16 cellular contexts compared by ENCODE assay signal in the genomic region with DNA sequence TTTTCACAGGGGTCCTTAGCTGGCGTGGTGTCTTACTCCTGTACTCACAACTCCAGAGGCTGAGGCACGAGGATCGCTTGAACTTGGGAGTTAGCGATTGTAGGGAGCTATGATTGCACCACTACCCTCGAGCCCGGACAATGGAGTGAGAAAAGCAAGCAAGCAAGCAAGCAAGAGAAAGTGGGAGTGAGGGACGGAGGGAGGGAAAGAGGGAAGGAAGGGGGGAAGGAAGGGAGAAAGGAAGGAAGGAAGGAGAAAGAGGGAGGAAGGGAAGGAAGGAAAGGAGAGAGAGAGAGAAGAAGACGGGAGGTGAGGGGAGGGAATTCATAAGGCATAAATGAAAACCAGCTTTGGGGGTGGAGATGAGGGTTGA.
DNase-seq lines count a peak whose midpoint lies in the region; ATAC-seq and TF ChIP-seq lines count a peak whose summit lies in the region.
"Had no signal": no experiment of that assay in that cellular context is flagged by ENCODE, and none has a peak within 500 bp of the region (broad histone marks: within the 10 kb centered on the region; RNA-seq: fewer than 3 reads in every experiment).

No MANE protein-coding gene starts in this region.

- WGBS in HUES64 = 4% methylated on average over 8 of the region's 8 CpGs

- H3K9me3 ChIP-seq in HUES64 (ENCODE audit: insufficient read depth, low read depth, low read length) = no peaks in the 10 kb centered on the region

- H3K27me3 Mint-ChIP-seq in activated naive CD8-positive, alpha-beta T cell treated with anti-CD3 and anti-CD28 coated beads, Interleukin-2, amount 10 ng/mL, durations not matched to agents 7 days and 5 days = peaks cover 64% of the 10 kb centered on the region
- H3K27me3 Mint-ChIP-seq in activated naive CD8-positive, alpha-beta T cell treated with anti-CD3 and anti-CD28 coated beads for 36 hours = peaks cover 94% of the 10 kb centered on the region
- H3K27me3 Mint-ChIP-seq in WTC11 (ENCODE audit: low read depth) (peaks cover 59% of the 10 kb centered on the region), immature natural killer cell (ENCODE audit: low read depth in 3 of 3) (peaks cover 23 to 49% (median 25%) of the 10 kb centered on the region in 3 donors)

- H3K9me3 Mint-ChIP-seq in activated naive CD8-positive, alpha-beta T cell treated with anti-CD3 and anti-CD28 coated beads, Interleukin-2, amount 10 ng/mL, durations not matched to agents 7 days and 5 days = peaks cover 4% of the 10 kb centered on the region
- peaks cover 16% of the 10 kb centered on the region for H3K9me3 Mint-ChIP-seq in activated naive CD8-positive, alpha-beta T cell treated with anti-CD3 and anti-CD28 coated beads for 36 hours
- no peaks in the 10 kb centered on the region for H3K9me3 Mint-ChIP-seq in WTC11
- peaks cover 4 to 32% (median 11%) of the 10 kb centered on the region in 6 donors for H3K9me3 Mint-ChIP-seq in immature natural killer cell
- H3K9me3 Mint-ChIP-seq: type B pancreatic cell had no signal

- H3K27ac Mint-ChIP-seq in activated naive CD8-positive, alpha-beta T cell treated with anti-CD3 and anti-CD28 coated beads, Interleukin-2, amount 10 ng/mL, durations not matched to agents 7 days and 5 days = no peak overlapping the region
- H3K27ac Mint-ChIP-seq in activated naive CD8-positive, alpha-beta T cell treated with anti-CD3 and anti-CD28 coated beads for 36 hours = no peak overlapping the region
- H3K27ac Mint-ChIP-seq in WTC11 (no peak overlapping the region), immature natural killer cell (no peak overlapping the region)
- H3K27ac Mint-ChIP-seq: type B pancreatic cell had no signal

- no peak for TF ChIP-seq CTCF in WTC11 (IDR thresholded peaks at IDR 0.05)

- H3K4me3 Mint-ChIP-seq in activated naive CD8-positive, alpha-beta T cell treated with anti-CD3 and anti-CD28 coated beads, Interleukin-2, amount 10 ng/mL, durations not matched to agents 7 days and 5 days = peak overlapping the region; percentile 50
- H3K4me3 Mint-ChIP-seq in activated naive CD8-positive, alpha-beta T cell treated with anti-CD3 and anti-CD28 coated beads for 36 hours = no peak overlapping the region
- H3K4me3 Mint-ChIP-seq in WTC11 (peak overlapping the region; percentile 86), immature natural killer cell (no peak overlapping the region)
- H3K4me3 Mint-ChIP-seq: type B pancreatic cell had no signal

- ATAC-seq in activated naive CD8-positive, alpha-beta T cell treated with anti-CD3 and anti-CD28 coated beads, Interleukin-2, amount 10 ng/mL, durations not matched to agents 7 days and 5 days (ENCODE audit: low read depth) = no peak
- ATAC-seq in WTC11 (peak; percentile 14), HG03378 (IDR thresholded peaks at IDR 0.05; ENCODE audit: unreplicated experiment) (no peak), GM21717 (IDR thresholded peaks at IDR 0.05; ENCODE audit: unreplicated experiment) (no peak)

- CTCF ChIA-PET in WTC11 (lab: Charles Lee) = interaction anchor here (1.1 kb wide), 2 partner anchors 14 to 75 kb away, joined by 3 read pairs; no protein-coding TSS in a partner anchor

- H3K36me3 Mint-ChIP-seq in activated naive CD8-positive, alpha-beta T cell treated with anti-CD3 and anti-CD28 coated beads, Interleukin-2, amount 10 ng/mL, durations not matched to agents 7 days and 5 days = no peaks in the 10 kb centered on the region
- H3K36me3 Mint-ChIP-seq in activated naive CD8-positive, alpha-beta T cell treated with anti-CD3 and anti-CD28 coated beads for 36 hours = peaks cover 6% of the 10 kb centered on the region
- H3K36me3 Mint-ChIP-seq in WTC11 = no peaks in the 10 kb centered on the region
- H3K36me3 Mint-ChIP-seq in immature natural killer cell = peaks cover 0 to 3% (median 0%) of the 10 kb centered on the region in 3 donors
- H3K36me3 Mint-ChIP-seq: type B pancreatic cell had no signal

- 0 out of 2 replicates have a peak, but pooled peaks cover 3% of the 10 kb centered on the region for H3K4me1 ChIP-seq in HUES64 (ENCODE audit: insufficient read depth, low read length)

- H3K4me1 Mint-ChIP-seq in activated naive CD8-positive, alpha-beta T cell treated with anti-CD3 and anti-CD28 coated beads, Interleukin-2, amount 10 ng/mL, durations not matched to agents 7 days and 5 days = peaks cover 16% of the 10 kb centered on the region
- peaks cover 16% of the 10 kb centered on the region for H3K4me1 Mint-ChIP-seq in activated naive CD8-positive, alpha-beta T cell treated with anti-CD3 and anti-CD28 coated beads for 36 hours
- H3K4me1 Mint-ChIP-seq in WTC11 (peaks cover 4% of the 10 kb centered on the region), immature natural killer cell (no peaks in the 10 kb centered on the region)

- H3K36me3 ChIP-seq in HUES64 (ENCODE audit: insufficient read depth, low read length) = no peaks in the 10 kb centered on the region
- H3K36me3 ChIP-seq: brain microvascular endothelial cell had no signal

- POLR2A ChIA-PET in activated naive CD8-positive, alpha-beta T cell treated with anti-CD3 and anti-CD28 coated beads, Interleukin-2, amount 10 ng/mL, durations not matched to agents 7 days and 5 days (lab: Charles Lee) = interaction anchor here (0.6 kb wide), 1 partner anchor 27 kb away, joined by 4 read pairs; no protein-coding TSS in a partner anchor
- POLR2A ChIA-PET in WTC11 (lab: Charles Lee) = no interaction called here

- H3K4me3 ChIP-seq in HUES64 (ENCODE audit: low read length) = peak overlapping the region; percentile 64
- peak overlapping the region; percentile 12 for H3K4me3 ChIP-seq in skeletal muscle cell (ENCODE audit: low read depth, low read length)

- no peak overlapping the region for H3K27ac ChIP-seq in HUES64 (ENCODE audit: low read depth, low read length)
- H3K27ac ChIP-seq: brain microvascular endothelial cell, foreskin keratinocyte had no signal

- H3K27me3 ChIP-seq in HUES64 (ENCODE audit: insufficient read depth, low read length) = peaks cover 64% of the 10 kb centered on the region
- H3K27me3 ChIP-seq: brain microvascular endothelial cell had no signal

- no peak for DNase-seq in activated naive CD8-positive, alpha-beta T cell treated with anti-CD3 and anti-CD28 coated beads, Interleukin-2, amount 10 ng/mL, durations not matched to agents 7 days and 5 days
- no peak for DNase-seq in activated naive CD8-positive, alpha-beta T cell treated with anti-CD3 and anti-CD28 coated beads for 36 hours
- DNase-seq in WTC11 (ENCODE audit: low spot score) (no peak), skeletal muscle cell (ENCODE audit: low read depth) (no peak), immature natural killer cell (no peak)
- DNase-seq: activated CD8-positive, alpha-beta memory T cell treated with anti-CD3 and anti-CD28 coated beads for 24 hours; activated effector memory CD4-positive, alpha-beta T cell treated with anti-CD3 and anti-CD28 coated beads, Interleukin-2, amount 50 U/mL, for 16 hours; effector CD4-positive, alpha-beta T cell; islet precursor cell; T-helper 9 cell had no signal

- H3K9ac ChIP-seq in HUES64 (ENCODE audit: low read depth, low read length) = no peak overlapping the region

TF ChIP-seq in WTC11, 78 proteins besides CTCF, POLR2A, EP300 and RAD21 (continues in another document):
- no peak for TF ChIP-seq NFE2L1 (CRISPR knock-in tag; IDR thresholded peaks at IDR 0.05)
- TF ChIP-seq, protein P1, sequence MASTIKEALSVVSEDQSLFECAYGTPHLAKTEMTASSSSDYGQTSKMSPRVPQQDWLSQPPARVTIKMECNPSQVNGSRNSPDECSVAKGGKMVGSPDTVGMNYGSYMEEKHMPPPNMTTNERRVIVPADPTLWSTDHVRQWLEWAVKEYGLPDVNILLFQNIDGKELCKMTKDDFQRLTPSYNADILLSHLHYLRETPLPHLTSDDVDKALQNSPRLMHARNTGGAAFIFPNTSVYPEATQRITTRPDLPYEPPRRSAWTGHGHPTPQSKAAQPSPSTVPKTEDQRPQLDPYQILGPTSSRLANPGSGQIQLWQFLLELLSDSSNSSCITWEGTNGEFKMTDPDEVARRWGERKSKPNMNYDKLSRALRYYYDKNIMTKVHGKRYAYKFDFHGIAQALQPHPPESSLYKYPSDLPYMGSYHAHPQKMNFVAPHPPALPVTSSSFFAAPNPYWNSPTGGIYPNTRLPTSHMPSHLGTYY (CRISPR knock-in tag; IDR thresholded peaks at IDR 0.05) = no peak
- no peak for TF ChIP-seq NR2C2 (CRISPR knock-in tag; IDR thresholded peaks at IDR 0.05)
- no peak for TF ChIP-seq FOXK1 (CRISPR knock-in tag; IDR thresholded peaks at IDR 0.05)
- TF ChIP-seq ZNF396 (CRISPR knock-in tag; IDR thresholded peaks at IDR 0.05; ENCODE audit: borderline replicate concordance) = no peak
- no peak for TF ChIP-seq TEAD1 (CRISPR knock-in tag; IDR thresholded peaks at IDR 0.05)
- TF ChIP-seq, protein P2, sequence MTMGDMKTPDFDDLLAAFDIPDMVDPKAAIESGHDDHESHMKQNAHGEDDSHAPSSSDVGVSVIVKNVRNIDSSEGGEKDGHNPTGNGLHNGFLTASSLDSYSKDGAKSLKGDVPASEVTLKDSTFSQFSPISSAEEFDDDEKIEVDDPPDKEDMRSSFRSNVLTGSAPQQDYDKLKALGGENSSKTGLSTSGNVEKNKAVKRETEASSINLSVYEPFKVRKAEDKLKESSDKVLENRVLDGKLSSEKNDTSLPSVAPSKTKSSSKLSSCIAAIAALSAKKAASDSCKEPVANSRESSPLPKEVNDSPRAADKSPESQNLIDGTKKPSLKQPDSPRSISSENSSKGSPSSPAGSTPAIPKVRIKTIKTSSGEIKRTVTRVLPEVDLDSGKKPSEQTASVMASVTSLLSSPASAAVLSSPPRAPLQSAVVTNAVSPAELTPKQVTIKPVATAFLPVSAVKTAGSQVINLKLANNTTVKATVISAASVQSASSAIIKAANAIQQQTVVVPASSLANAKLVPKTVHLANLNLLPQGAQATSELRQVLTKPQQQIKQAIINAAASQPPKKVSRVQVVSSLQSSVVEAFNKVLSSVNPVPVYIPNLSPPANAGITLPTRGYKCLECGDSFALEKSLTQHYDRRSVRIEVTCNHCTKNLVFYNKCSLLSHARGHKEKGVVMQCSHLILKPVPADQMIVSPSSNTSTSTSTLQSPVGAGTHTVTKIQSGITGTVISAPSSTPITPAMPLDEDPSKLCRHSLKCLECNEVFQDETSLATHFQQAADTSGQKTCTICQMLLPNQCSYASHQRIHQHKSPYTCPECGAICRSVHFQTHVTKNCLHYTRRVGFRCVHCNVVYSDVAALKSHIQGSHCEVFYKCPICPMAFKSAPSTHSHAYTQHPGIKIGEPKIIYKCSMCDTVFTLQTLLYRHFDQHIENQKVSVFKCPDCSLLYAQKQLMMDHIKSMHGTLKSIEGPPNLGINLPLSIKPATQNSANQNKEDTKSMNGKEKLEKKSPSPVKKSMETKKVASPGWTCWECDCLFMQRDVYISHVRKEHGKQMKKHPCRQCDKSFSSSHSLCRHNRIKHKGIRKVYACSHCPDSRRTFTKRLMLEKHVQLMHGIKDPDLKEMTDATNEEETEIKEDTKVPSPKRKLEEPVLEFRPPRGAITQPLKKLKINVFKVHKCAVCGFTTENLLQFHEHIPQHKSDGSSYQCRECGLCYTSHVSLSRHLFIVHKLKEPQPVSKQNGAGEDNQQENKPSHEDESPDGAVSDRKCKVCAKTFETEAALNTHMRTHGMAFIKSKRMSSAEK (CRISPR knock-in tag; IDR thresholded peaks at IDR 0.05; ENCODE audit: borderline replicate concordance) = no peak

Comparison
In these comparisons a context has a peak if more than half of its experiments do, and no peak if none do; other contexts are left out.
1. H3K4me3 Mint-ChIP-seq: peak in activated naive CD8-positive, alpha-beta T cell treated with anti-CD3 and anti-CD28 coated beads, Interleukin-2, amount 10 ng/mL, durations not matched to agents 7 days and 5 days (single experiment) and WTC11 (single experiment); none in activated naive CD8-positive, alpha-beta T cell treated with anti-CD3 and anti-CD28 coated beads for 36 hours (single experiment) and immature natural killer cell (0 of 5).